In genomic region chr1:155308493-155309422, GRCh38 we compare ENCODE assay signal across 8 cellular contexts. TPM values are rescaled to one million over a fixed set of nuclear protein-coding genes. Genes with fewer than 3 reads are reported as not detected.
A peak's percentile ranks its signal among the peaks of the same experiment; 100 is the strongest.
DNase-seq lines count a peak whose midpoint lies in the region; ATAC-seq and TF ChIP-seq lines count a peak whose summit lies in the region.

Gene FDPS, plus strand, starts transcription at chr1:155308866. Its CDS starts 924 bp downstream, at chr1:155309790.

- CTCF ChIA-PET in activated CD4-positive, alpha-beta T cell treated with anti-CD3 and anti-CD28 coated beads for 36 hours (lab: Charles Lee) = interaction anchor here (0.5 to 2.4 kb wide), 13 partner anchors 10 to 551 kb away, joined by 3 to 28 read pairs (median 4); partner anchors contain the start of genes RUSC1, SCAMP3 and SYT11

- no peaks in the 10 kb centered on the region for H3K27me3 ChIP-seq in kidney epithelial cell (ENCODE audit: control insufficient read depth, insufficient read depth, low read length)

- H3K4me3 ChIP-seq in choroid plexus epithelial cell (ENCODE audit: low read depth, low read length) (peak within 1 kb of the TSS; percentile 67), kidney epithelial cell (ENCODE audit: low read depth, low read length) (peak within 1 kb of the TSS; percentile 84)

- intact Hi-C loops in activated CD4-positive, alpha-beta T cell treated with anti-CD3 and anti-CD28 coated beads for 36 hours (cut with DNase I, micrococcal nuclease) = loop anchor here (1.0 to 10.0 kb wide), 18 partner anchors 15 to 746 kb away; partner anchors contain the start of genes HCN3 (in 2 of the 2), SCAMP3 (in 2 of the 2), ASH1L (in 1 of the 2) and CKS1B (in 1 of the 2)

- peaks cover 4% of the 10 kb centered on the region for H3K36me3 ChIP-seq in kidney epithelial cell (ENCODE audit: control insufficient read depth, insufficient read depth, low read length)

- no peaks in the 10 kb centered on the region for H3K27me3 Mint-ChIP-seq in activated CD4-positive, alpha-beta T cell treated with anti-CD3 and anti-CD28 coated beads for 36 hours

- ATAC-seq in HG03442 (IDR thresholded peaks at IDR 0.05; ENCODE audit: unreplicated experiment) = peak; percentile 94
- peak; percentile 99 for ATAC-seq in activated CD4-positive, alpha-beta T cell treated with anti-CD3 and anti-CD28 coated beads for 36 hours

- no peaks in the 10 kb centered on the region for H3K9me3 Mint-ChIP-seq in activated CD4-positive, alpha-beta T cell treated with anti-CD3 and anti-CD28 coated beads for 36 hours (ENCODE audit: low read depth)

- peaks cover 34% of the 10 kb centered on the region for H3K4me1 Mint-ChIP-seq in activated CD4-positive, alpha-beta T cell treated with anti-CD3 and anti-CD28 coated beads for 36 hours

- no peak for TF ChIP-seq CTCF in choroid plexus epithelial cell (conservative IDR thresholded peaks at IDR 0.05; ENCODE audit: low read depth, low read length)
- no peak for TF ChIP-seq CTCF in kidney epithelial cell (IDR thresholded peaks at IDR 0.05; ENCODE audit: insufficient read depth, low read length, poor library complexity, severe bottlenecking)

- H3K36me3 Mint-ChIP-seq in activated CD4-positive, alpha-beta T cell treated with anti-CD3 and anti-CD28 coated beads for 36 hours (ENCODE audit: low read depth) = peaks cover 39% of the 10 kb centered on the region

- POLR2A ChIA-PET in activated CD4-positive, alpha-beta T cell treated with anti-CD3 and anti-CD28 coated beads for 36 hours (lab: Charles Lee) = interaction anchor here (0.7 to 1.2 kb wide), 5 partner anchors 36 to 329 kb away, joined by 3 to 7 read pairs (median 4); partner anchors contain the start of genes CLK2 and SCAMP3

- H3K27ac Mint-ChIP-seq in activated CD4-positive, alpha-beta T cell treated with anti-CD3 and anti-CD28 coated beads for 36 hours = peak within 1 kb of the TSS; percentile 98

- DNase-seq in Ammon's horn (ENCODE audit: low spot score) (peak; percentile 100), GM19238 (ENCODE audit: insufficient read length, low spot score) (peak; percentile 93), NCI-H524 (lab: John Stamatoyannopoulos, UW) (peak; percentile 97), choroid plexus epithelial cell (ENCODE audit: low read depth) (peak; percentile 100), kidney epithelial cell (ENCODE audit: low read depth) (peak; percentile 96)
- peak; percentile 99 for DNase-seq in activated CD4-positive, alpha-beta T cell treated with anti-CD3 and anti-CD28 coated beads for 36 hours
- peak; percentile 97 to 99 for DNase-seq in stimulated activated CD4-positive, alpha-beta T cell treated with anti-CD3 and anti-CD28 coated beads, Interleukin-15, amount 100 ng/mL, for 48 hours (ENCODE audit: low read depth in 2 of 2)

- H3K4me3 Mint-ChIP-seq in activated CD4-positive, alpha-beta T cell treated with anti-CD3 and anti-CD28 coated beads for 36 hours = peak within 1 kb of the TSS; percentile 88

RNA-seq across cellular contexts. Expression of gene FDPS, which starts in this region (rescaled TPM):
- 100 to 1,000 TPM; 255 to 354 TPM for total RNA-seq in activated CD4-positive, alpha-beta T cell treated with anti-CD3 and anti-CD28 coated beads for 36 hours
- 248 and 271 TPM in 2 replicates for total RNA-seq in kidney epithelial cell

Comparison
In these comparisons a context has a peak if more than half of its experiments do, and no peak if none do; other contexts are left out.
1. Peak in every context shown above with its lines: DNase-seq, ATAC-seq and H3K4me3 ChIP-seq.